ENCODE assay signal across 12 cellular contexts in genomic region chr11:30016588-30017363, GRCh38. TPM values are rescaled to one million over a fixed set of nuclear protein-coding genes. Genes with fewer than 3 reads are reported as not detected.
DNase-seq lines count a peak whose midpoint lies in the region; ATAC-seq and TF ChIP-seq lines count a peak whose summit lies in the region.
"Had no signal": no experiment of that assay in that cellular context is flagged by ENCODE, and none has a peak within 500 bp of the region (broad histone marks: within the 10 kb centered on the region; RNA-seq: fewer than 3 reads in every experiment).

Gene KCNA4, minus strand, starts transcription at chr11:30017030. Its CDS starts 4,352 bp downstream, at chr11:30012678.

- TF ChIP-seq CTCF in epithelial cell of esophagus (IDR thresholded peaks at IDR 0.05; ENCODE audit: insufficient read depth, low read depth, low read length, missing control alignments) (no peak), neural crest cell (conservative IDR thresholded peaks at IDR 0.05) (peak; percentile 60)

- H3K4me3 ChIP-seq in epithelial cell of esophagus (ENCODE audit: low read length), result no peak within 1 kb of the TSS

- no peaks in the 10 kb centered on the region for H3K4me1 Mint-ChIP-seq in neural crest cell
- H3K4me1 Mint-ChIP-seq in stimulated activated memory B cell treated with anti-CD40 and anti-IgM and Interleukin-4, amounts not matched to agents 10 μg/mL and 1 μg/mL and 100 μg/mL, for 72 hours, result no peaks in the 10 kb centered on the region

- no peaks in the 10 kb centered on the region for H3K36me3 Mint-ChIP-seq in neural crest cell (ENCODE audit: low read depth)
- no peaks in the 10 kb centered on the region for H3K36me3 Mint-ChIP-seq in stimulated activated memory B cell treated with anti-CD40 and anti-IgM and Interleukin-4, amounts not matched to agents 10 μg/mL and 1 μg/mL and 100 μg/mL, for 72 hours

- H3K9me3 Mint-ChIP-seq in neural crest cell, result peaks cover 3% of the 10 kb centered on the region
- no peaks in the 10 kb centered on the region for H3K9me3 Mint-ChIP-seq in stimulated activated memory B cell treated with anti-CD40 and anti-IgM and Interleukin-4, amounts not matched to agents 10 μg/mL and 1 μg/mL and 100 μg/mL, for 72 hours

- no peak for ATAC-seq in stimulated activated memory B cell treated with anti-CD40 and anti-IgM and Interleukin-4, amounts not matched to agents 10 μg/mL and 1 μg/mL and 100 μg/mL, for 72 hours
- no peak for ATAC-seq in HG03354 (IDR thresholded peaks at IDR 0.05; ENCODE audit: poor library complexity, severe bottlenecking, unreplicated experiment)

- peaks cover 39% of the 10 kb centered on the region for H3K27me3 Mint-ChIP-seq in neural crest cell (ENCODE audit: low read depth)
- H3K27me3 Mint-ChIP-seq in stimulated activated memory B cell treated with anti-CD40 and anti-IgM and Interleukin-4, amounts not matched to agents 10 μg/mL and 1 μg/mL and 100 μg/mL, for 72 hours, result peaks cover 22% of the 10 kb centered on the region

- DNase-seq in AG20443 (ENCODE audit: low spot score), result peak; percentile 75
- DNase-seq in NCI-H146 (lab: John Stamatoyannopoulos, UW), result peak; percentile 71
- peak; percentile 4 for DNase-seq in epithelial cell of esophagus (ENCODE audit: low read depth)
- peak; percentile 46 for DNase-seq in neural crest cell (ENCODE audit: low read depth, low spot score)
- no peak for DNase-seq in activated effector memory CD4-positive, alpha-beta T cell treated with Interleukin-2 at 50 U/mL for 16 hours
- DNase-seq in 8988T, result no peak
- DNase-seq: activated naive CD4-positive, alpha-beta T cell; EL; kidney glomerular epithelial cell; Peyer's patch had no signal

- no peak within 1 kb of the TSS for H3K27ac Mint-ChIP-seq in neural crest cell (ENCODE audit: unreplicated experiment)
- no peak within 1 kb of the TSS for H3K27ac Mint-ChIP-seq in stimulated activated memory B cell treated with anti-CD40 and anti-IgM and Interleukin-4, amounts not matched to agents 10 μg/mL and 1 μg/mL and 100 μg/mL, for 72 hours

- H3K4me3 Mint-ChIP-seq in neural crest cell, result peak within 1 kb of the TSS; percentile 74
- no peak within 1 kb of the TSS for H3K4me3 Mint-ChIP-seq in stimulated activated memory B cell treated with anti-CD40 and anti-IgM and Interleukin-4, amounts not matched to agents 10 μg/mL and 1 μg/mL and 100 μg/mL, for 72 hours

RNA-seq across cellular contexts. Expression of gene KCNA4, which starts in this region (rescaled TPM):
- total RNA-seq in neural crest cell, result 1.2 TPM in 2 replicates
- total RNA-seq: Peyer's patch had no signal

Comparison
In these comparisons a context has a peak if more than half of its experiments do, and no peak if none do; other contexts are left out.
1. DNase-seq: peak in AG20443 (single experiment), NCI-H146 (single experiment), epithelial cell of esophagus (single experiment) and neural crest cell (single experiment); none in activated effector memory CD4-positive, alpha-beta T cell treated with Interleukin-2 at 50 U/mL for 16 hours (single experiment) and 8988T (single experiment).